8 cellular contexts compared by ENCODE assay signal in genomic region chr13:112587359-112587766, GRCh38. TPM values are rescaled to one million over a fixed set of nuclear protein-coding genes. Genes with fewer than 3 reads are reported as not detected.
A peak's percentile ranks its signal among the peaks of the same experiment; 100 is the strongest.
DNase-seq lines count a peak whose midpoint lies in the region; ATAC-seq lines count a peak whose summit lies in the region.

No MANE protein-coding gene starts in this region.

- ATAC-seq in GM18870 (IDR thresholded peaks at IDR 0.05; ENCODE audit: unreplicated experiment): peak; percentile 38
- ATAC-seq in HG03139 (IDR thresholded peaks at IDR 0.05; ENCODE audit: unreplicated experiment): peak; percentile 40
- ATAC-seq in memory B cell (ENCODE audit: low read depth): peak; percentile 37

- peak; percentile 77 to 78 for DNase-seq in AML-193 (lab: John Stamatoyannopoulos, UW)
- DNase-seq in NCI-H446 treated with DMSO at 0.1 percent for 48 hours (lab: John Stamatoyannopoulos, UW): peak; percentile 3
- peak; percentile 85 for DNase-seq in activated CD4-positive, alpha-beta memory T cell treated with anti-CD3 and anti-CD28 coated beads for 36 hours
- peak; percentile 49 for DNase-seq in effector CD4-positive, alpha-beta T cell
- peak; percentile 18 to 34 for DNase-seq in memory B cell (ENCODE audit: low spot score in 2 of 2)
- DNase-seq in stimulated activated CD8-positive, alpha-beta memory T cell treated with anti-CD3 and anti-CD28 coated beads, Interleukin-12 subunit alpha, Interleukin-12 subunit beta, amount 100 ng/mL, for 1 hour (ENCODE audit: low read depth): peak; percentile 44

- peaks cover 2% of the 10 kb centered on the region for H3K36me3 Mint-ChIP-seq in activated CD4-positive, alpha-beta memory T cell treated with anti-CD3 and anti-CD28 coated beads for 36 hours
- no peaks in the 10 kb centered on the region for H3K36me3 Mint-ChIP-seq in memory B cell

- H3K27ac Mint-ChIP-seq in activated CD4-positive, alpha-beta memory T cell treated with anti-CD3 and anti-CD28 coated beads for 36 hours: peak overlapping the region; percentile 91
- peak overlapping the region; percentile 94 for H3K27ac Mint-ChIP-seq in memory B cell

- POLR2A ChIA-PET in activated CD4-positive, alpha-beta memory T cell treated with anti-CD3 and anti-CD28 coated beads for 36 hours (lab: Charles Lee): interaction anchor here (1.1 kb wide), 1 partner anchor 102 kb away, joined by 6 read pairs; no protein-coding TSS in a partner anchor

- no peaks in the 10 kb centered on the region for H3K9me3 Mint-ChIP-seq in activated CD4-positive, alpha-beta memory T cell treated with anti-CD3 and anti-CD28 coated beads for 36 hours
- no peaks in the 10 kb centered on the region for H3K9me3 Mint-ChIP-seq in memory B cell

- peak overlapping the region; percentile 92 for H3K4me3 Mint-ChIP-seq in activated CD4-positive, alpha-beta memory T cell treated with anti-CD3 and anti-CD28 coated beads for 36 hours
- peak overlapping the region; percentile 92 for H3K4me3 Mint-ChIP-seq in memory B cell

- peaks cover 47% of the 10 kb centered on the region for H3K4me1 Mint-ChIP-seq in activated CD4-positive, alpha-beta memory T cell treated with anti-CD3 and anti-CD28 coated beads for 36 hours (ENCODE audit: low read depth)
- peaks cover 31% of the 10 kb centered on the region for H3K4me1 Mint-ChIP-seq in memory B cell

- CTCF ChIA-PET in activated CD4-positive, alpha-beta memory T cell treated with anti-CD3 and anti-CD28 coated beads for 36 hours (lab: Charles Lee): no interaction called here

- no peaks in the 10 kb centered on the region for H3K27me3 Mint-ChIP-seq in activated CD4-positive, alpha-beta memory T cell treated with anti-CD3 and anti-CD28 coated beads for 36 hours
- no peaks in the 10 kb centered on the region for H3K27me3 Mint-ChIP-seq in memory B cell

- intact Hi-C loops in activated CD4-positive, alpha-beta memory T cell treated with anti-CD3 and anti-CD28 coated beads for 36 hours (cut with micrococcal nuclease): loop anchor here (5.0 to 10.0 kb wide), 2 partner anchors 105 to 1883 kb away; partner anchors contain the start of genes ATP11A and CARS2

RNA-seq across cellular contexts. Expression of gene TUBGCP3, which starts 0.6 kb away (rescaled TPM):
- total RNA-seq in activated CD4-positive, alpha-beta memory T cell treated with anti-CD3 and anti-CD28 coated beads for 36 hours: 10 to 100 TPM; 51.7 to 53.7 TPM

Comparison
In these comparisons a context has a peak if more than half of its experiments do, and no peak if none do; other contexts are left out.
1. Peak in every context shown above with its lines: DNase-seq and ATAC-seq.
2. DNase-seq: peak in every context shown above with its lines; median percentile 85 in activated CD4-positive, alpha-beta memory T cell treated with anti-CD3 and anti-CD28 coated beads for 36 hours; 78 in AML-193; 49 in effector CD4-positive, alpha-beta T cell; 44 in stimulated activated CD8-positive, alpha-beta memory T cell treated with anti-CD3 and anti-CD28 coated beads, Interleukin-12 subunit alpha, Interleukin-12 subunit beta, amount 100 ng/mL, for 1 hour; 26 in memory B cell; 3 in NCI-H446 treated with DMSO at 0.1 percent for 48 hours.